In the genomic region with DNA sequence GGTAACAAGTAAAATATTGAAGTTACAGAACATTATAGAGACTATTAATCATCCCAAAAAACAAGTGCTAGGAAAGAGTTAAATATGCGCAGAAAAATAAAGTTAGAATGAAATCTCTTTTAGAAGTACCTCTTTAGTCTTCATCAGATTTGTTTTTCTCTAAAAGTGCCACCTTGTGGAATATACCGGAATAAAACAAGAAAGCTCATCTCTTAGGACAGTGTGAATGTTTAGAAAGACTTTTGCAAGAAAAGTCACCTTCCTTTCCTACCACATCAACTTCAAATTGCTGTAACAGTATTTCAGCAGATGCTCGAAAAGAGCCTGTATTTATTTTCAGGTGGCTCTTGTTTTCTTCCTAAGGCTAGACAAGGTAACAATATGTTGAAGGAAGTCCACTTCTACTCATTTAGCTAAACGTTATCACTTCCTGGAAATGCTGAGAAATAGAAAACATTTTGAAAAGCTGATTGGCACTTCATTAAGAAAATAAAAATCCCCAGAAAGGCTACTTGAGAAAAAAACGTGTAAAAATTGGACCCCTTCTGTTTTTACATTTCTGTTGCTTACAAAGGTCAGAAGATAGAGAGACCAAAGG, we compare ENCODE assay signal across 9 cellular contexts. TPM values are rescaled to one million over a fixed set of nuclear protein-coding genes. Genes with fewer than 3 reads are reported as not detected.
A peak's percentile ranks its signal among the peaks of the same experiment; 100 is the strongest.
DNase-seq lines count a peak whose midpoint lies in the region; ATAC-seq, FAIRE-seq and TF ChIP-seq lines count a peak whose summit lies in the region.
"Had no signal": no experiment of that assay in that cellular context is flagged by ENCODE, and none has a peak within 500 bp of the region (broad histone marks: within the 10 kb centered on the region; RNA-seq: fewer than 3 reads in every experiment).

No MANE protein-coding gene starts in this region.

- H3K36me3 ChIP-seq in right atrium auricular region (no peaks in the 10 kb centered on the region), OCI-LY7 (ENCODE audit: insufficient read depth, low read length) (peaks cover 17% of the 10 kb centered on the region; the same call in 1 of the 2 replicates), endothelial cell of umbilical vein (ENCODE audit: control insufficient read depth in 2 of 2, extremely low read depth in 1 of 2, insufficient read depth in 2 of 2, low read length in 2 of 2) (peaks cover 0 to 3% of the 10 kb centered on the region in 2 experiments), smooth muscle cell (ENCODE audit: low read depth) (peaks cover 17% of the 10 kb centered on the region)

- H3K4me2 ChIP-seq in OCI-LY7 (ENCODE audit: low read length): peak overlapping the region; percentile 20; the same call in 1 of the 2 replicates
- no peak overlapping the region for H3K4me2 ChIP-seq in endothelial cell of umbilical vein (ENCODE audit: insufficient read depth, low read length)
- no peak overlapping the region for H3K4me2 ChIP-seq in smooth muscle cell

- peak; percentile 35 for FAIRE-seq in endothelial cell of umbilical vein (lab: Jason Lieb, UNC)

- no peaks in the 10 kb centered on the region for H3K9me3 ChIP-seq in right atrium auricular region
- H3K9me3 ChIP-seq in right cardiac atrium (ENCODE audit: control insufficient read depth, low read length): no peaks in the 10 kb centered on the region
- H3K9me3 ChIP-seq in OCI-LY7 (ENCODE audit: low read length): no peaks in the 10 kb centered on the region
- no peaks in the 10 kb centered on the region for H3K9me3 ChIP-seq in endothelial cell of umbilical vein (replicated peaks; ENCODE audit: control insufficient read depth, insufficient read depth, low read length)
- no peaks in the 10 kb centered on the region for H3K9me3 ChIP-seq in smooth muscle cell (replicated peaks; ENCODE audit: low read depth)

- intact Hi-C loops in right cardiac atrium (cut with DNase I): no loop called here
- intact Hi-C loops in OCI-LY7 (cut with micrococcal nuclease; ENCODE audit: unreplicated experiment): loop anchor here (5.0 kb wide), 1 partner anchor 83 kb away; the partner anchor contains the start of genes PEX1 and RBM48
- intact Hi-C loops in endothelial cell of umbilical vein (cut with micrococcal nuclease): no loop called here

- ATAC-seq in right cardiac atrium: no peak
- no peak for ATAC-seq in GM18870 (IDR thresholded peaks at IDR 0.05; ENCODE audit: unreplicated experiment)
- no peak for ATAC-seq in HG03159 (IDR thresholded peaks at IDR 0.05; ENCODE audit: unreplicated experiment)

- CTCF ChIA-PET in OCI-LY7 (lab: Charles Lee; ENCODE audit: unreplicated experiment) (interaction anchor here (0.6 to 0.8 kb wide), 2 partner anchors 13 to 81 kb away, joined by 3 to 4 read pairs; partner anchors contain the start of genes PEX1 and RBM48), endothelial cell of umbilical vein (lab: Charles Lee) (interaction anchor here (0.7 to 1.6 kb wide), 23 partner anchors 8 to 438 kb away, joined by 3 to 15 read pairs (median 4); partner anchors contain the start of genes FAM133B, PEX1 and RBM48)

- peaks cover 9% of the 10 kb centered on the region for H3F3A ChIP-seq in smooth muscle cell (ENCODE audit: low read depth)

- dilution Hi-C loops in endothelial cell of umbilical vein (cut with MboI; ENCODE audit: extremely low pct_ligation_motif_present, low sequenced_read_pairs): no loop called here

- peak; percentile 36 to 56 for TF ChIP-seq CTCF in right atrium auricular region (IDR thresholded peaks at IDR 0.05)
- peak; percentile 81 for TF ChIP-seq CTCF in OCI-LY7 (conservative IDR thresholded peaks at IDR 0.05; ENCODE audit: low read length)
- TF ChIP-seq CTCF in endothelial cell of umbilical vein (IDR thresholded peaks at IDR 0.05; ENCODE audit: extremely low read depth in 1 of 2, insufficient read depth in 1 of 2, low read depth in 1 of 2, low read length in 2 of 2): peak in 1 of 2 donors; percentile 14
- TF ChIP-seq CTCF in smooth muscle cell (IDR thresholded peaks at IDR 0.05; ENCODE audit: borderline replicate concordance, insufficient read depth, poor library complexity, severe bottlenecking): peak; percentile 21

- POLR2A ChIA-PET in OCI-LY7 (lab: Charles Lee): interaction anchor here (0.7 to 4.6 kb wide), 6 partner anchors 10 to 81 kb away, joined by 3 to 17 read pairs (median 5); partner anchors contain the start of genes FAM133B, PEX1 and RBM48
- POLR2A ChIA-PET in endothelial cell of umbilical vein (lab: Charles Lee): interaction anchor here (0.6 to 1.0 kb wide), 2 partner anchors 81 to 227 kb away, joined by 4 to 7 read pairs; partner anchors contain the start of genes CDK6, PEX1 and RBM48

- H3K4me1 ChIP-seq in right atrium auricular region: peaks cover 0 to 7% of the 10 kb centered on the region in 2 donors
- no peaks in the 10 kb centered on the region for H3K4me1 ChIP-seq in right cardiac atrium (ENCODE audit: control insufficient read depth, insufficient read depth, low read length)
- peaks cover 26% of the 10 kb centered on the region for H3K4me1 ChIP-seq in OCI-LY7 (ENCODE audit: insufficient read depth, low read length, poor library complexity, severe bottlenecking)
- H3K4me1 ChIP-seq in endothelial cell of umbilical vein (ENCODE audit: control insufficient read depth, extremely low read depth, insufficient read depth, low read length): no peaks in the 10 kb centered on the region
- H3K4me1 ChIP-seq in smooth muscle cell (ENCODE audit: low read depth): peaks cover 4% of the 10 kb centered on the region

- H3K4me3 ChIP-seq in right atrium auricular region: no peak overlapping the region
- no peak overlapping the region for H3K4me3 ChIP-seq in right cardiac atrium (ENCODE audit: low read length)
- no peak overlapping the region for H3K4me3 ChIP-seq in OCI-LY7 (ENCODE audit: low read depth, low read length, poor library complexity, severe bottlenecking)
- no peak overlapping the region for H3K4me3 ChIP-seq in endothelial cell of umbilical vein (replicated peaks in 1 of 3; ENCODE audit: insufficient read depth in 1 of 3, low read depth in 1 of 3, low read length in 3 of 3)
- no peak overlapping the region for H3K4me3 ChIP-seq in smooth muscle cell

- no peaks in the 10 kb centered on the region for H3K9me1 ChIP-seq in endothelial cell of umbilical vein (replicated peaks; ENCODE audit: control insufficient read depth, extremely low read depth, insufficient read depth, low read length)

- H2AFZ ChIP-seq in OCI-LY7 (ENCODE audit: low read length): peak overlapping the region; percentile 33; the same call in 1 of the 2 replicates
- H2AFZ ChIP-seq in endothelial cell of umbilical vein (ENCODE audit: low read depth, low read length): no peak overlapping the region
- H2AFZ ChIP-seq in smooth muscle cell (ENCODE audit: low read depth): no peak overlapping the region

- BruUV-seq in OCI-LY7 (replicated peaks; lab: Mats Ljungman, UMichigan): no TSS peak
- BruUV-seq in endothelial cell of umbilical vein (replicated peaks; lab: Mats Ljungman, UMichigan): no TSS peak

- no peak overlapping the region for H3K27ac ChIP-seq in right atrium auricular region
- no peak overlapping the region for H3K27ac ChIP-seq in right cardiac atrium (ENCODE audit: low read length)
- no peak overlapping the region for H3K27ac ChIP-seq in OCI-LY7 (ENCODE audit: low read depth, low read length, poor library complexity, severe bottlenecking)
- no peak overlapping the region for H3K27ac ChIP-seq in endothelial cell of umbilical vein (ENCODE audit: insufficient read depth, low read depth, low read length)
- H3K27ac ChIP-seq in smooth muscle cell (ENCODE audit: low read depth): no peak overlapping the region
- H3K27ac ChIP-seq: epithelial cell of prostate had no signal

- no peak overlapping the region for H3K9ac ChIP-seq in endothelial cell of umbilical vein (replicated peaks; ENCODE audit: extremely low read depth, insufficient read depth, low read length)
- H3K9ac ChIP-seq in smooth muscle cell (ENCODE audit: low read depth): no peak overlapping the region

- WGBS in right cardiac atrium: 32% methylated on average over 5 of the region's 5 CpGs
- 58% methylated on average over 5 of the region's 5 CpGs for WGBS in smooth muscle cell (ENCODE audit: low lambda C conversion rate)

- no peaks in the 10 kb centered on the region; the same call in 1 of the 2 replicates for H4K20me1 ChIP-seq in OCI-LY7 (ENCODE audit: insufficient read depth, low read length)
- H4K20me1 ChIP-seq in endothelial cell of umbilical vein (replicated peaks; ENCODE audit: control insufficient read depth, extremely low read depth, insufficient read depth, low read length): no peaks in the 10 kb centered on the region
- peaks cover 10% of the 10 kb centered on the region for H4K20me1 ChIP-seq in smooth muscle cell (ENCODE audit: low read depth)

- DNase-seq in right atrium auricular region (ENCODE audit: low spot score) (no peak), right cardiac atrium (no peak), OCI-LY7 (ENCODE audit: low spot score) (peak; percentile 52), endothelial cell of umbilical vein (ENCODE audit: low read depth, low spot score) (peak; percentile 47), smooth muscle cell (lab: John Stamatoyannopoulos, UW; ENCODE audit: unreplicated experiment) (no peak), AG20443 (ENCODE audit: low spot score) (no peak)

- no peaks in the 10 kb centered on the region for H3K9me2 ChIP-seq in OCI-LY7 (ENCODE audit: insufficient read depth, low read length)

- TF ChIP-seq POLR2A in endothelial cell of umbilical vein (IDR thresholded peaks at IDR 0.05; ENCODE audit: low read depth, low read length): no peak

- no peaks in the 10 kb centered on the region for H3K79me2 ChIP-seq in OCI-LY7 (ENCODE audit: insufficient read depth, low read depth, low read length)
- no peaks in the 10 kb centered on the region for H3K79me2 ChIP-seq in endothelial cell of umbilical vein (ENCODE audit: control insufficient read depth, insufficient read depth, low read length)
- no peaks in the 10 kb centered on the region for H3K79me2 ChIP-seq in smooth muscle cell (ENCODE audit: low read depth)

- no peaks in the 10 kb centered on the region for H3K27me3 ChIP-seq in right atrium auricular region
- no peaks in the 10 kb centered on the region for H3K27me3 ChIP-seq in right cardiac atrium (ENCODE audit: control insufficient read depth, insufficient read depth)
- no peaks in the 10 kb centered on the region for H3K27me3 ChIP-seq in endothelial cell of umbilical vein (ENCODE audit: control insufficient read depth in 2 of 2, insufficient read depth in 2 of 2, low read length in 2 of 2)
- no peaks in the 10 kb centered on the region for H3K27me3 ChIP-seq in smooth muscle cell (ENCODE audit: low read depth)

RNA-seq across cellular contexts. Expression of gene FAM133B, which starts 19.8 kb away (rescaled TPM):
- total RNA-seq in right atrium auricular region (10 to 100 TPM in 1 of 2 donors, 1 to 10 TPM in 1; 9.6 to 11.8 TPM), right cardiac atrium (10 to 100 TPM; 13.2 to 18.1 (median 15.2) TPM), OCI-LY7 (2022) (39.3 and 46.8 TPM in 2 replicates), endothelial cell of umbilical vein (26.9 and 27.6 TPM in 2 replicates), smooth muscle cell (24.2 and 36.0 TPM in 2 replicates)
- polyA plus RNA-seq in right cardiac atrium (16.6 TPM), endothelial cell of umbilical vein (6.6 and 9.1 TPM in 2 replicates), smooth muscle cell (17.2 and 25.1 TPM in 2 replicates)
- 27.5 and 30.5 TPM in 2 replicates for total RNA-seq in OCI-LY7 (2014; rRNA removed; shearing (Covaris generic))
- 6.9 and 13.2 TPM in 2 replicates for polyA plus RNA-seq in endothelial cell of umbilical vein (2011; cell fraction: cytosol; rRNA removed)
- 19.6 and 28.8 TPM in 2 replicates for polyA plus RNA-seq in endothelial cell of umbilical vein (2011; cell fraction: nucleus; rRNA removed)
- polyA plus RNA-seq in endothelial cell of umbilical vein (2012): 13.6 and 18.9 TPM in 2 replicates
- polyA minus RNA-seq in endothelial cell of umbilical vein: 8.3 and 9.1 TPM in 2 replicates
- 7.4 TPM for polyA minus RNA-seq in endothelial cell of umbilical vein (2011; cell fraction: cytosol; rRNA and poly(A)+ RNA removed)
- 31.7 and 42.9 TPM in 2 replicates for polyA minus RNA-seq in endothelial cell of umbilical vein (2011; cell fraction: nucleus; rRNA and poly(A)+ RNA removed)

Comparison
In these comparisons a context has a peak if more than half of its experiments do, and no peak if none do; other contexts are left out.
1. DNase-seq: peak in OCI-LY7 (single experiment) and endothelial cell of umbilical vein (single experiment); none in right atrium auricular region (single experiment), right cardiac atrium (0 of 3), smooth muscle cell (single experiment) and AG20443 (single experiment).